ENCODE assay signal across 8 cellular contexts in genomic region chr9:37079370-37080164, GRCh38. TPM values are rescaled to one million over a fixed set of nuclear protein-coding genes. Genes with fewer than 3 reads are reported as not detected.
A peak's percentile ranks its signal among the peaks of the same experiment; 100 is the strongest.
DNase-seq lines count a peak whose midpoint lies in the region; ATAC-seq and TF ChIP-seq lines count a peak whose summit lies in the region.

No MANE protein-coding gene starts in this region.

- ATAC-seq in GM21723 (IDR thresholded peaks at IDR 0.05; ENCODE audit: unreplicated experiment): peak; percentile 91
- peak; percentile 98 for ATAC-seq in esophagus mucosa

- H3K27me3 ChIP-seq in mucosa of stomach (ENCODE audit: control insufficient read depth, insufficient read depth, low read length): no peaks in the 10 kb centered on the region

- no peaks in the 10 kb centered on the region for H3K4me1 ChIP-seq in mucosa of stomach (ENCODE audit: control insufficient read depth, insufficient read depth, low read length)

- DNase-seq in DMS53 (lab: John Stamatoyannopoulos, UW): peak; percentile 96
- DNase-seq in KG1 (lab: John Stamatoyannopoulos, UW): peak; percentile 90
- peak; percentile 93 to 94 for DNase-seq in activated T-cell treated with anti-CD3 and anti-CD28 coated beads, Interleukin-2, amount 50 U/mL, for 48 hours
- DNase-seq in stimulated activated CD8-positive, alpha-beta memory T cell treated with anti-CD3 and anti-CD28 coated beads, Interleukin-4, amount 100 ng/mL, for 48 hours: peak; percentile 93

- no peaks in the 10 kb centered on the region for H3K36me3 ChIP-seq in mucosa of stomach (ENCODE audit: control insufficient read depth, insufficient read depth, low read length)

- H3K9me3 ChIP-seq in mucosa of stomach (ENCODE audit: control insufficient read depth, low read length): no peaks in the 10 kb centered on the region

- peak overlapping the region; percentile 98 for H3K9ac ChIP-seq in mucosa of stomach (ENCODE audit: low read length)

- peak overlapping the region; percentile 77 for H3K4me3 ChIP-seq in mucosa of stomach (ENCODE audit: low read length)

TF ChIP-seq in PFSK-1, 5 proteins besides CTCF, POLR2A, EP300 and RAD21:
- TF ChIP-seq FOXP2 (optimal IDR thresholded peaks at IDR 0.05; ENCODE audit: borderline replicate concordance, extremely low read depth, extremely low read length, insufficient read depth): peak; percentile 51
- TF ChIP-seq REST (IDR thresholded peaks at IDR 0.05; ENCODE audit: insufficient read depth in 1 of 2, low read depth in 2 of 2, low read length in 2 of 2): no peak
- TF ChIP-seq TAF1 (IDR thresholded peaks at IDR 0.05; ENCODE audit: borderline replicate concordance, insufficient read depth, low read length): no peak
- TF ChIP-seq SIN3A (IDR thresholded peaks at IDR 0.05; ENCODE audit: borderline replicate concordance, insufficient read depth, low read length): peak; percentile 87; the same call in 1 of the 2 replicates
- TF ChIP-seq POLR2AphosphoS5 (IDR thresholded peaks at IDR 0.05; ENCODE audit: low read depth, low read length): peak; percentile 62; the same call in 1 of the 2 replicates

RNA-seq across cellular contexts. Expression of gene ZCCHC7, which starts 40.8 kb away (rescaled TPM):
- polyA plus RNA-seq in PFSK-1 (2012; ENCODE audit: insufficient read length, low read depth): 11.3 TPM
- 10.4 TPM for total RNA-seq in esophagus mucosa

RNA-seq across cellular contexts. Expression of gene PAX5, which starts 45.5 kb away (rescaled TPM):
- 5.7 TPM for polyA plus RNA-seq in PFSK-1 (2012; ENCODE audit: insufficient read length, low read depth)
- total RNA-seq in esophagus mucosa: 0.44 TPM

Comparison
In these comparisons a context has a peak if more than half of its experiments do, and no peak if none do; other contexts are left out.
1. Peak in every context shown above with its lines: DNase-seq, ATAC-seq and H3K4me3 ChIP-seq.